Comparison of ENCODE assay signal across 20 cellular contexts in the genomic region with DNA sequence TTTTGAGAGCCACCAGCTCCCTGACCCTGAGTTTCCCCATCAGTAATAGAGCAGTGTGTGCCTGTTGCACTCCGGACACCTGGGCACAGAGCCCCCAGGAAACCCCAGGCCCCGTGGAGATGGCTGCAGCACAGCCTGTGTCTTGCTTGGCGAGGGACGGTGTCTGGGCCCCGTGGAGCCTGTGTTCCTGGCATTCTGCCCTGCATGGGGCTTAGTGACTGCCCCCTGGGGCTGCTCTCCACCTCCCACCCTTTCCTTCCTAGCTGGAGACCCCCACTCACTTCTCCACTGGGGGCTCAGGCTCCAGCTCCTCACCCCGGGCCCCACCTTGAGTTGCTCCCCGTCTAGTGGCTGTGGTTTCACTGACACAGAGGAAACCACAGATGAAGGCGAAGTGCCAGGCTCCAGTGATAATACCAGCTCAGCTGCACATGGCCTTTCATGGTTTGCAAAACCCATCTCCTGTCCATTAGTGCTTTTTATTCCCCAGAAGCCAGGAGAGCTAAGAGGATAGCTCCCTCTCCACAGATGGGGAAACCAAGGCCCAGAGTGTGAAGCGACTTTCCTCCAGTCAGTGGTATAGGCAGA. TPM values are rescaled to one million over a fixed set of nuclear protein-coding genes. Genes with fewer than 3 reads are reported as not detected.
DNase-seq lines count a peak whose midpoint lies in the region; ATAC-seq, FAIRE-seq and TF ChIP-seq lines count a peak whose summit lies in the region.
"Had no signal": no experiment of that assay in that cellular context is flagged by ENCODE, and none has a peak within 500 bp of the region (broad histone marks: within the 10 kb centered on the region; RNA-seq: fewer than 3 reads in every experiment).

No MANE protein-coding gene starts in this region.

- H3K36me3 ChIP-seq in SK-N-SH (replicated peaks in 1 of 2; ENCODE audit: control insufficient read depth in 1 of 2, insufficient read depth in 2 of 2, low read length in 1 of 2) = no peaks in the 10 kb centered on the region
- no peaks in the 10 kb centered on the region for H3K36me3 ChIP-seq in MG63
- H3K36me3 ChIP-seq in H1 (ENCODE audit: control insufficient read depth in 2 of 4, insufficient read depth in 4 of 4, low read length in 3 of 4) = no peaks in the 10 kb centered on the region

- no peak for TF ChIP-seq RAD21 in SK-N-SH (IDR thresholded peaks at IDR 0.05; ENCODE audit: low read length)
- TF ChIP-seq RAD21 in H1 (IDR thresholded peaks at IDR 0.05 in 1 of 2, conservative IDR thresholded peaks at IDR 0.05 in 1 of 2; ENCODE audit: low read depth in 2 of 2, low read length in 2 of 2) = no peak

- no peaks in the 10 kb centered on the region for H3K36me3 Mint-ChIP-seq in stimulated activated effector memory CD8-positive, alpha-beta T cell treated with anti-CD3 and anti-CD28 coated beads, Interleukin-12 subunit alpha, Interleukin-12 subunit beta, amount 100 ng/mL, for 72 hours
- H3K36me3 Mint-ChIP-seq: immature natural killer cell, T-cell had no signal

- H3K4ac ChIP-seq in H1 (replicated peaks; ENCODE audit: insufficient read length, low read depth, low read length) = no peak overlapping the region

- DNase-seq in SK-N-SH = no peak
- peak; percentile 40 for DNase-seq in MG63
- DNase-seq in H1 (ENCODE audit: low read depth in 1 of 2, low spot score in 2 of 2) = no peak
- DNase-seq in stimulated activated effector memory CD8-positive, alpha-beta T cell treated with anti-CD3 and anti-CD28 coated beads, Interleukin-12 subunit alpha, Interleukin-12 subunit beta, amount 100 ng/mL, for 72 hours (ENCODE audit: low spot score in 2 of 2) = no peak
- no peak for DNase-seq in SHP77 (lab: John Stamatoyannopoulos, UW)
- DNase-seq in SIG-M5 (lab: John Stamatoyannopoulos, UW) = no peak
- DNase-seq: activated CD4-positive, CD25-positive, alpha-beta regulatory T cell treated with anti-CD3 and anti-CD28 coated beads, Interleukin-2, amount 50 U/mL, for 72 hours; activated T-cell treated with anti-CD3 and anti-CD28 coated beads, Interleukin-2, amount 50 U/mL, for 1 hour; Calu3; foreskin melanocyte; NCI-H2171 treated with DMSO at 0.1 percent for 48 hours; T-cell had no signal

- no peak overlapping the region for H2BK12ac ChIP-seq in H1 (ENCODE audit: low read depth, low read length)

- no peak overlapping the region for H3K14ac ChIP-seq in H1 (ENCODE audit: insufficient read length)

- H3K27ac Mint-ChIP-seq in stimulated activated effector memory CD8-positive, alpha-beta T cell treated with anti-CD3 and anti-CD28 coated beads, Interleukin-12 subunit alpha, Interleukin-12 subunit beta, amount 100 ng/mL, for 72 hours = no peak overlapping the region
- H3K27ac Mint-ChIP-seq: T-cell had no signal

- TF ChIP-seq EP300 in SK-N-SH (IDR thresholded peaks at IDR 0.05; ENCODE audit: borderline replicate concordance in 1 of 2, low read depth in 1 of 2, low read length in 1 of 2) = no peak
- TF ChIP-seq EP300 in H1 (IDR thresholded peaks at IDR 0.05; ENCODE audit: borderline replicate concordance in 1 of 2, low read depth in 2 of 2, low read length in 2 of 2) = no peak

- H3K9ac ChIP-seq in SK-N-SH (no peak overlapping the region), H1 (replicated peaks in 1 of 4; ENCODE audit: extremely low read depth in 1 of 4, low read depth in 3 of 4, low read length in 3 of 4) (no peak overlapping the region)

- 49% methylated on average over 8 of the region's 9 CpGs for WGBS in SK-N-SH (ENCODE audit: low lambda C conversion rate)
- 95% methylated on average over 9 of the region's 9 CpGs; no CpG with 5 or more reads in 1 of the 2 experiments for WGBS in H1 (ENCODE audit: extremely low coverage in 1 of 2, insufficient coverage in 1 of 2, insufficient read length in 1 of 2, insufficient replicate concordance in 2 of 2, low coverage in 1 of 2, low lambda C conversion rate in 2 of 2, missing lambda C conversion rate in 1 of 2), 2 experiments

- peaks cover 11% of the 10 kb centered on the region for H3K4me1 Mint-ChIP-seq in stimulated activated effector memory CD8-positive, alpha-beta T cell treated with anti-CD3 and anti-CD28 coated beads, Interleukin-12 subunit alpha, Interleukin-12 subunit beta, amount 100 ng/mL, for 72 hours

- H3K4me3 Mint-ChIP-seq in stimulated activated effector memory CD8-positive, alpha-beta T cell treated with anti-CD3 and anti-CD28 coated beads, Interleukin-12 subunit alpha, Interleukin-12 subunit beta, amount 100 ng/mL, for 72 hours = no peak overlapping the region
- H3K4me3 Mint-ChIP-seq: T-cell had no signal

- H3K18ac ChIP-seq in H1 (ENCODE audit: extremely low read depth, low read length) = no peak overlapping the region

- H3F3A ChIP-seq in SK-N-SH (replicated peaks; ENCODE audit: insufficient read depth) = no peaks in the 10 kb centered on the region

- no peak overlapping the region for H3K4me2 ChIP-seq in SK-N-SH
- no peak overlapping the region for H3K4me2 ChIP-seq in H1 (ENCODE audit: insufficient read depth in 1 of 2, low read depth in 2 of 2, low read length in 2 of 2)
- H3K4me2 ChIP-seq: smooth muscle cell had no signal

- POLR2A ChIA-PET in SK-N-SH (lab: Yijun Ruan, JAX) (interaction anchor here (0.6 to 0.9 kb wide), 3 partner anchors 14 to 143 kb away, joined by 3 to 7 read pairs (median 5); no protein-coding TSS in a partner anchor), H1 (lab: Charles Lee; ENCODE audit: partially characterized antibody) (no interaction called here)

- peak; percentile 42; the same call in 2 of the 3 replicates for ATAC-seq in SK-N-SH treated with all-trans-retinoic acid at 6 μM for 48 hours
- ATAC-seq in stimulated activated effector memory CD8-positive, alpha-beta T cell treated with anti-CD3 and anti-CD28 coated beads, Interleukin-12 subunit alpha, Interleukin-12 subunit beta, amount 100 ng/mL, for 72 hours = peak; percentile 58
- no peak for ATAC-seq in HG02798 (IDR thresholded peaks at IDR 0.05; ENCODE audit: poor library complexity, unreplicated experiment)
- ATAC-seq: HCT116, T-cell had no signal

- H3K23me2 ChIP-seq in H1 (ENCODE audit: low read depth, low read length) = no peaks in the 10 kb centered on the region

- H3K9me2 ChIP-seq in SK-N-SH = no peaks in the 10 kb centered on the region

- H2AK5ac ChIP-seq in H1 (ENCODE audit: low read depth, low read length) = no peak overlapping the region

- H3K56ac ChIP-seq in H1 (replicated peaks; ENCODE audit: insufficient read length, low read depth, low read length) = no peak overlapping the region

- H3K27me3 ChIP-seq in SK-N-SH (ENCODE audit: insufficient read depth) = no peaks in the 10 kb centered on the region
- H3K27me3 ChIP-seq in MG63 = no peaks in the 10 kb centered on the region
- no peaks in the 10 kb centered on the region; a peak in 2 of 7 replicates for H3K27me3 ChIP-seq in H1 (replicated peaks in 1 of 4; ENCODE audit: control insufficient read depth in 3 of 4, extremely low read depth in 1 of 4, insufficient read depth in 3 of 4, low read length in 3 of 4)

- no peaks in the 10 kb centered on the region for H3K79me1 ChIP-seq in H1 (ENCODE audit: low read depth, low read length)

- H3K27ac ChIP-seq in SK-N-SH (ENCODE audit: low read depth in 2 of 2, low read length in 1 of 2) (peak overlapping the region in 1 of 2 experiments; percentile 78; a peak in 1 of 4 replicates), H1 (ENCODE audit: low read depth, low read length) (no peak overlapping the region)

- H4K91ac ChIP-seq in H1 (replicated peaks; ENCODE audit: insufficient read length, low read length) = no peak overlapping the region

- no peak overlapping the region for H3K23ac ChIP-seq in H1 (ENCODE audit: insufficient read length)

- FAIRE-seq in H1 (lab: Jason Lieb, UNC) = no peak
- FAIRE-seq: A204.1 had no signal

- H3K9me3 Mint-ChIP-seq in stimulated activated effector memory CD8-positive, alpha-beta T cell treated with anti-CD3 and anti-CD28 coated beads, Interleukin-12 subunit alpha, Interleukin-12 subunit beta, amount 100 ng/mL, for 72 hours = no peaks in the 10 kb centered on the region
- H3K9me3 Mint-ChIP-seq: immature natural killer cell, T-cell had no signal

- H2BK5ac ChIP-seq in H1 (ENCODE audit: low read depth, low read length) = no peak overlapping the region

- TF ChIP-seq CTCF in SK-N-SH (IDR thresholded peaks at IDR 0.05) = no peak
- TF ChIP-seq CTCF in H1 (IDR thresholded peaks at IDR 0.05; ENCODE audit: control extremely low read depth in 1 of 3, insufficient read depth in 1 of 3, low read depth in 1 of 3, low read length in 3 of 3) = no peak

- H3K4me3 ChIP-seq in SK-N-SH (ENCODE audit: low read depth in 2 of 2, low read length in 1 of 2) (no peak overlapping the region), MG63 (no peak overlapping the region), H1 (ENCODE audit: extremely low read depth in 1 of 4, insufficient read depth in 2 of 4, low read depth in 3 of 4, low read length in 4 of 4) (no peak overlapping the region)
- H3K4me3 ChIP-seq: smooth muscle cell had no signal

- H4K20me1 ChIP-seq in SK-N-SH (ENCODE audit: insufficient read depth) (no peaks in the 10 kb centered on the region), H1 (replicated peaks in 1 of 2; ENCODE audit: control insufficient read depth in 1 of 2, insufficient read depth in 2 of 2, low read length in 2 of 2) (no peaks in the 10 kb centered on the region)

- no peak overlapping the region for H4K5ac ChIP-seq in H1 (ENCODE audit: insufficient read length, low read depth, low read length)

- H3K4me1 ChIP-seq in SK-N-SH (ENCODE audit: control insufficient read depth in 1 of 2, insufficient read depth in 2 of 2, low read depth in 1 of 2, low read length in 1 of 2) (peaks cover 5 to 50% of the 10 kb centered on the region in 2 experiments; a peak in 1 of 4 replicates), H1 (replicated peaks in 1 of 4; ENCODE audit: control insufficient read depth in 3 of 4, insufficient read depth in 4 of 4, low read length in 3 of 4) (peaks cover 0 to 15% (median 8%) of the 10 kb centered on the region in 4 experiments; a peak in 6 of 7 replicates)

- H2AFZ ChIP-seq in SK-N-SH (ENCODE audit: low read depth) (no peak overlapping the region), H1 (ENCODE audit: low read length) (no peak overlapping the region)

- 0 out of 2 replicates have a peak overlapping the region, but pooled peaks have one; percentile 61 for H2BK20ac ChIP-seq in H1 (ENCODE audit: low read length)

- H4K8ac ChIP-seq in H1 (ENCODE audit: extremely low read depth, insufficient read depth, low read length) = no peak overlapping the region

- CTCF ChIA-PET in SK-N-SH (lab: Yijun Ruan, JAX) = interaction anchor here (0.6 to 2.9 kb wide), 9 partner anchors 9 to 255 kb away, joined by 3 to 23 read pairs (median 3); no protein-coding TSS in a partner anchor
- CTCF ChIA-PET in H1 (lab: Charles Lee; ENCODE audit: partially characterized antibody) = interaction anchor here (0.6 to 4.4 kb wide), 12 partner anchors 9 to 187 kb away, joined by 3 to 40 read pairs (median 4); no protein-coding TSS in a partner anchor

- H3K9me3 ChIP-seq in SK-N-SH = no peaks in the 10 kb centered on the region
- H3K9me3 ChIP-seq in MG63 = no peaks in the 10 kb centered on the region
- no peaks in the 10 kb centered on the region for H3K9me3 ChIP-seq in H1 (ENCODE audit: insufficient read depth in 2 of 2, low read depth in 1 of 2, low read length in 1 of 2)

- no peak overlapping the region for H2BK120ac ChIP-seq in H1 (replicated peaks; ENCODE audit: low read depth, low read length)

- H3K79me2 ChIP-seq in SK-N-SH (ENCODE audit: insufficient read depth) (no peaks in the 10 kb centered on the region), H1 (ENCODE audit: control insufficient read depth in 1 of 2, insufficient read depth in 2 of 2, low read length in 2 of 2) (no peaks in the 10 kb centered on the region)

- H2BK15ac ChIP-seq in H1 (ENCODE audit: low read length) = no peak overlapping the region

- no peak for TF ChIP-seq POLR2A in H1 (IDR thresholded peaks at IDR 0.05; ENCODE audit: control extremely low read depth in 1 of 2, low read depth in 2 of 2, low read length in 2 of 2)

RNA-seq across cellular contexts. Expression of a gene that starts 39.5 kb away (rescaled TPM):
- not detected in 2 replicates for polyA plus RNA-seq in SK-N-SH (2012; rRNA removed)
- not detected in 2 replicates for polyA plus RNA-seq in SK-N-SH (2012; cell fraction: cytosol; rRNA removed)
- not detected in 2 replicates for polyA plus RNA-seq in SK-N-SH (2012; cell fraction: nucleus; rRNA removed)
- total RNA-seq in MG63 (2014; rRNA removed; shearing (Covaris generic); ENCODE audit: low replicate concordance) = not detected in 2 replicates
- 0.17 and 0.35 TPM in 2 replicates for total RNA-seq in H1 (2021; fragmentation: NEBNext Ultra II Directional; extraction: Animal tissue kit (Norgen Biotek cat#: 25700))
- 0.06 and 0.22 TPM in 2 replicates for polyA plus RNA-seq in H1 (2011; rRNA removed)
- polyA plus RNA-seq in H1 (2011; cell fraction: cytosol; rRNA removed) = 0.14 TPM
- polyA plus RNA-seq in H1 (2011; cell fraction: nucleus; rRNA removed) = not detected
- 0.11 to 0.15 TPM in 2 of 4 replicates, not detected in the others for polyA plus RNA-seq in H1 (2012, experiment 1 of 2)
- polyA plus RNA-seq in H1 (2012, experiment 2 of 2) = not detected
- polyA plus RNA-seq in H1 (2013, experiment 1 of 2) = 0.49 TPM
- polyA plus RNA-seq in H1 (2013, experiment 2 of 2) = 0.40 TPM
- not detected in 2 replicates for polyA minus RNA-seq in H1 (2011; rRNA and poly(A)+ RNA removed)
- not detected for polyA minus RNA-seq in H1 (2011; cell fraction: cytosol; rRNA and poly(A)+ RNA removed)
- not detected for polyA minus RNA-seq in H1 (2011; cell fraction: nucleus; rRNA and poly(A)+ RNA removed)
- total RNA-seq: Calu3, mesenteric fat pad, omental fat pad, smooth muscle cell, T-cell had no signal
- polyA plus RNA-seq: immature natural killer cell, smooth muscle cell had no signal
